14 cellular contexts compared by ENCODE assay signal in genomic region chr6:44470746-44471145, GRCh38.
A peak's percentile ranks its signal among the peaks of the same experiment; 100 is the strongest.
DNase-seq lines count a peak whose midpoint lies in the region; ATAC-seq, FAIRE-seq and TF ChIP-seq lines count a peak whose summit lies in the region.
"Had no signal": no experiment of that assay in that cellular context is flagged by ENCODE, and none has a peak within 500 bp of the region (broad histone marks: within the 10 kb centered on the region; RNA-seq: fewer than 3 reads in every experiment).

No MANE protein-coding gene starts in this region.

- peaks cover 2% of the 10 kb centered on the region for H3K4me1 Mint-ChIP-seq in T-helper 17 cell
- H3K4me1 Mint-ChIP-seq in H9 = peaks cover 19 to 28% of the 10 kb centered on the region in 2 experiments

- H2BK12ac ChIP-seq in H1 (ENCODE audit: low read depth, low read length) (peak overlapping the region; percentile 81; the same call in 1 of the 2 replicates), H9 (ENCODE audit: insufficient read length, low read depth, low read length) (no peak overlapping the region)

- TF ChIP-seq RAD21 in H1 (IDR thresholded peaks at IDR 0.05 in 1 of 2, conservative IDR thresholded peaks at IDR 0.05 in 1 of 2; ENCODE audit: low read depth in 2 of 2, low read length in 2 of 2) = no peak

- H2BK15ac ChIP-seq in H1 (ENCODE audit: low read length) = peak overlapping the region; percentile 48; the same call in 1 of the 2 replicates
- no peak overlapping the region for H2BK15ac ChIP-seq in H9 (ENCODE audit: low read depth, low read length)

- no peak overlapping the region for H3K56ac ChIP-seq in H1 (replicated peaks; ENCODE audit: insufficient read length, low read depth, low read length)
- H3K56ac ChIP-seq in H9 (ENCODE audit: insufficient read length, low read depth, low read length) = no peak overlapping the region

- no peaks in the 10 kb centered on the region for H3K9me3 Mint-ChIP-seq in H9
- H3K9me3 Mint-ChIP-seq: CD14-positive monocyte; CD8-positive, alpha-beta T cell had no signal

- H3K4ac ChIP-seq in H1 (replicated peaks; ENCODE audit: insufficient read length, low read depth, low read length) (no peak overlapping the region), H9 (ENCODE audit: low read depth, low read length) (no peak overlapping the region)

- H3K4me2 ChIP-seq in H1 (ENCODE audit: insufficient read depth in 1 of 2, low read depth in 2 of 2, low read length in 2 of 2) (no peak overlapping the region), H9 (ENCODE audit: insufficient read depth, insufficient read length, low read length) (no peak overlapping the region)

- FAIRE-seq in H1 (lab: Jason Lieb, UNC) = no peak
- FAIRE-seq: D721Med, GM19239 had no signal

- H2BK120ac ChIP-seq in H1 (replicated peaks; ENCODE audit: low read depth, low read length) (no peak overlapping the region), H9 (ENCODE audit: low read depth, low read length, poor library complexity, severe bottlenecking) (no peak overlapping the region)

- TF ChIP-seq POLR2A in H1 (IDR thresholded peaks at IDR 0.05; ENCODE audit: control extremely low read depth in 1 of 2, low read depth in 2 of 2, low read length in 2 of 2) (no peak), gastrocnemius medialis (IDR thresholded peaks at IDR 0.05) (no peak)

- H3K4me3 ChIP-seq in H1 (ENCODE audit: extremely low read depth in 1 of 4, insufficient read depth in 2 of 4, low read depth in 3 of 4, low read length in 4 of 4) = no peak overlapping the region
- no peak overlapping the region for H3K4me3 ChIP-seq in gastrocnemius medialis

- H3K14ac ChIP-seq in H1 (ENCODE audit: insufficient read length) (no peak overlapping the region), H9 (ENCODE audit: insufficient read depth, low read length) (no peak overlapping the region)

- no peak for TF ChIP-seq EP300 in H1 (IDR thresholded peaks at IDR 0.05; ENCODE audit: borderline replicate concordance in 1 of 2, low read depth in 2 of 2, low read length in 2 of 2)

- H3K79me2 ChIP-seq in H1 (ENCODE audit: control insufficient read depth in 1 of 2, insufficient read depth in 2 of 2, low read length in 2 of 2) (no peaks in the 10 kb centered on the region), H9 (ENCODE audit: insufficient read depth, low read length) (no peaks in the 10 kb centered on the region)

- POLR2A ChIA-PET in H1 (lab: Charles Lee; ENCODE audit: partially characterized antibody) = interaction anchor here (0.7 kb wide), 1 partner anchor 155 kb away, joined by 4 read pairs; no protein-coding TSS in a partner anchor

- peaks cover 4% of the 10 kb centered on the region for H3K27me3 Mint-ChIP-seq in T-helper 17 cell
- H3K27me3 Mint-ChIP-seq in H9 (ENCODE audit: low read depth) = peaks cover 4% of the 10 kb centered on the region; the same call in 1 of the 2 replicates

- TF ChIP-seq CTCF in H1 (IDR thresholded peaks at IDR 0.05; ENCODE audit: control extremely low read depth in 1 of 3, insufficient read depth in 1 of 3, low read depth in 1 of 3, low read length in 3 of 3) (no peak), gastrocnemius medialis (IDR thresholded peaks at IDR 0.05 in 4 of 5, conservative IDR thresholded peaks at IDR 0.05 in 1 of 5) (no peak), H9 (conservative IDR thresholded peaks at IDR 0.05) (no peak)

- no peak overlapping the region for H3K4me3 Mint-ChIP-seq in T-helper 17 cell
- no peak overlapping the region for H3K4me3 Mint-ChIP-seq in H9
- H3K4me3 Mint-ChIP-seq: CD14-positive monocyte; CD8-positive, alpha-beta T cell had no signal

- H4K5ac ChIP-seq in H1 (ENCODE audit: insufficient read length, low read depth, low read length) (no peak overlapping the region), H9 (ENCODE audit: insufficient read length, low read depth, low read length) (no peak overlapping the region)

- no peaks in the 10 kb centered on the region for H3K36me3 ChIP-seq in H1 (ENCODE audit: control insufficient read depth in 2 of 4, insufficient read depth in 4 of 4, low read length in 3 of 4)
- H3K36me3 ChIP-seq in gastrocnemius medialis = no peaks in the 10 kb centered on the region

- no peak overlapping the region for H3K23ac ChIP-seq in H1 (ENCODE audit: insufficient read length)
- no peak overlapping the region for H3K23ac ChIP-seq in H9 (ENCODE audit: insufficient read length, low read depth, low read length)

- in situ Hi-C loops in gastrocnemius medialis (cut with MboI; ENCODE audit: low sequenced_read_pairs in 4 of 4) = loop anchor here in 2 of 4 donors (10.0 to 25.0 kb wide), 2 partner anchors 1244 to 1442 kb away; no protein-coding TSS in a partner anchor

- intact Hi-C loops in gastrocnemius medialis (cut with DNase I; ENCODE audit: low total_unique reads) = no loop called here

- no peaks in the 10 kb centered on the region for H3K9me3 ChIP-seq in T-helper 17 cell (ENCODE audit: control insufficient read depth, low read length, poor library complexity, severe bottlenecking)
- no peaks in the 10 kb centered on the region for H3K9me3 ChIP-seq in H1 (ENCODE audit: insufficient read depth in 2 of 2, low read depth in 1 of 2, low read length in 1 of 2)
- H3K9me3 ChIP-seq in gastrocnemius medialis = no peaks in the 10 kb centered on the region
- H3K9me3 ChIP-seq in H9 (ENCODE audit: control insufficient read depth, low read depth, low read length) = no peaks in the 10 kb centered on the region

- H3K4me1 ChIP-seq in H1 (replicated peaks in 1 of 4; ENCODE audit: control insufficient read depth in 3 of 4, insufficient read depth in 4 of 4, low read length in 3 of 4) = peaks cover 0 to 12% (median 7%) of the 10 kb centered on the region in 4 experiments; a peak in 5 of 7 replicates
- peaks cover 19 to 24% of the 10 kb centered on the region in 2 donors for H3K4me1 ChIP-seq in gastrocnemius medialis
- peaks cover 4% of the 10 kb centered on the region; the same call in 1 of the 2 replicates for H3K4me1 ChIP-seq in H9 (ENCODE audit: insufficient read depth, low read length)

- H3K18ac ChIP-seq in H1 (ENCODE audit: extremely low read depth, low read length) (no peak overlapping the region), H9 (ENCODE audit: insufficient read length, low read depth, low read length) (no peak overlapping the region)

- CTCF ChIA-PET in H1 (lab: Charles Lee; ENCODE audit: partially characterized antibody) = interaction anchor here (0.7 to 12.1 kb wide), 13 partner anchors 11 to 527 kb away, joined by 3 to 135 read pairs (median 4); no protein-coding TSS in a partner anchor

- H3K27ac ChIP-seq in H1 (ENCODE audit: low read depth, low read length) (no peak overlapping the region), gastrocnemius medialis (peak overlapping the region; percentile 6 to 60 (median 51)), H9 (ENCODE audit: insufficient read length, low read depth, low read length) (no peak overlapping the region)
- H3K27ac ChIP-seq: 22Rv1 had no signal

- H3K9ac ChIP-seq in H1 (replicated peaks in 1 of 4; ENCODE audit: extremely low read depth in 1 of 4, low read depth in 3 of 4, low read length in 3 of 4) (no peak overlapping the region), H9 (ENCODE audit: extremely low read depth, insufficient read length, low read length) (no peak overlapping the region)

- no peaks in the 10 kb centered on the region for H3K27me3 ChIP-seq in H1 (replicated peaks in 1 of 4; ENCODE audit: control insufficient read depth in 3 of 4, extremely low read depth in 1 of 4, insufficient read depth in 3 of 4, low read length in 3 of 4)
- no peaks in the 10 kb centered on the region for H3K27me3 ChIP-seq in gastrocnemius medialis
- H3K27me3 ChIP-seq in H9 (ENCODE audit: insufficient read depth, low read length) = no peaks in the 10 kb centered on the region

- ATAC-seq in T-helper 17 cell = no peak
- ATAC-seq in gastrocnemius medialis = no peak
- no peak for ATAC-seq in GM19463 (IDR thresholded peaks at IDR 0.05; ENCODE audit: unreplicated experiment)
- ATAC-seq: CD8-positive, alpha-beta T cell had no signal

- H3K23me2 ChIP-seq in H1 (ENCODE audit: low read depth, low read length) (no peaks in the 10 kb centered on the region), H9 (ENCODE audit: insufficient read length, low read depth, low read length, poor library complexity, severe bottlenecking) (no peaks in the 10 kb centered on the region)

- H3T11ph ChIP-seq in H9 (ENCODE audit: low read length) = no peak overlapping the region

- H3K36me3 Mint-ChIP-seq in T-helper 17 cell (ENCODE audit: low read depth) = no peaks in the 10 kb centered on the region
- H3K36me3 Mint-ChIP-seq in H9 (ENCODE audit: insufficient read depth in 1 of 3, low read depth in 3 of 3) = no peaks in the 10 kb centered on the region
- H3K36me3 Mint-ChIP-seq: CD14-positive monocyte; CD8-positive, alpha-beta T cell had no signal

- H4K8ac ChIP-seq in H1 (ENCODE audit: extremely low read depth, insufficient read depth, low read length) (no peak overlapping the region), H9 (replicated peaks; ENCODE audit: insufficient read length, low read depth, low read length) (no peak overlapping the region)

- H2BK20ac ChIP-seq in H1 (ENCODE audit: low read length) = no peak overlapping the region
- no peak overlapping the region for H2BK20ac ChIP-seq in H9 (ENCODE audit: low read depth, low read length, poor library complexity, severe bottlenecking)

- H4K91ac ChIP-seq in H1 (replicated peaks; ENCODE audit: insufficient read length, low read length) (no peak overlapping the region), H9 (ENCODE audit: insufficient read length, low read depth, low read length) (no peak overlapping the region)

- H2AK5ac ChIP-seq in H1 (ENCODE audit: low read depth, low read length) = no peak overlapping the region
- no peak overlapping the region for H2AK5ac ChIP-seq in H9 (ENCODE audit: insufficient read length, low read length)

- H3K79me1 ChIP-seq in H1 (ENCODE audit: low read depth, low read length) (no peaks in the 10 kb centered on the region), H9 (ENCODE audit: insufficient read depth, low read depth, low read length, poor library complexity, severe bottlenecking) (no peaks in the 10 kb centered on the region)

- 89% methylated on average over 2 of the region's 2 CpGs; no CpG with 5 or more reads in 1 of the 2 experiments for WGBS in H1 (ENCODE audit: extremely low coverage in 1 of 2, insufficient coverage in 1 of 2, insufficient read length in 1 of 2, insufficient replicate concordance in 2 of 2, low coverage in 1 of 2, low lambda C conversion rate in 2 of 2, missing lambda C conversion rate in 1 of 2), 2 experiments
- no CpG with 5 or more reads among the region's 2 CpGs for WGBS in H9 (ENCODE audit: extremely low coverage, insufficient read length, low lambda C conversion rate)

- peak overlapping the region; percentile 55; the same call in 1 of the 2 replicates for H2BK5ac ChIP-seq in H1 (ENCODE audit: low read depth, low read length)
- no peak overlapping the region for H2BK5ac ChIP-seq in H9 (ENCODE audit: insufficient read length, low read length)

- H2AFZ ChIP-seq in H1 (ENCODE audit: low read length) (no peak overlapping the region), H9 (ENCODE audit: low read length) (no peak overlapping the region)

- H4K20me1 ChIP-seq in H1 (replicated peaks in 1 of 2; ENCODE audit: control insufficient read depth in 1 of 2, insufficient read depth in 2 of 2, low read length in 2 of 2) = no peaks in the 10 kb centered on the region
- H4K20me1 ChIP-seq in H9 (ENCODE audit: control insufficient read depth, insufficient read depth, insufficient read length) = no peaks in the 10 kb centered on the region

- H3K27ac Mint-ChIP-seq in T-helper 17 cell (peak overlapping the region; percentile 75), H9 (no peak overlapping the region)
- H3K27ac Mint-ChIP-seq: CD14-positive monocyte; CD8-positive, alpha-beta T cell had no signal

- DNase-seq in DMS153 treated with DMSO at 0.1 percent for 48 hours (lab: John Stamatoyannopoulos, UW; ENCODE audit: unreplicated experiment) (peak; percentile 1), DMS153 (lab: John Stamatoyannopoulos, UW) (no peak), T-helper 17 cell (no peak), H1 (ENCODE audit: low read depth in 1 of 2, low spot score in 2 of 2) (no peak), gastrocnemius medialis (no peak), H9 (no peak)
- DNase-seq: GF-D8, IMR-90 had no signal

Comparison
In these comparisons a context has a peak if more than half of its experiments do, and no peak if none do; other contexts are left out.
1. H3K27ac ChIP-seq: peak in gastrocnemius medialis (4 of 4); none in H1 (single experiment) and H9 (single experiment).